Comparison of ENCODE assay signal across 12 cellular contexts in the genomic region with DNA sequence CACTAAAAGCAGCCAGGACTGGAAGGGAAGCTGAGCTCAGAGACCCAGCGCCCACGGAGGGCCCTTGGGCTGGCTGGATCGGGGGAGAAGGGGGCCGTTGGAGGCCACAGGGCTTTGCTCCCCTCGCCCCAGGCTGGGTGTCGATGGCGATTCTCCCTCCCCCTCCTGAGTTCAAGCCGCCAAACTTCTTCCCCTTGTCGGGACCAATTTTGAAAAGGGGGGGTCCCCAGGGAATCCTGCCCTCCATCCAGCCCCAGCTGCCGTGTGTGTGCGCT.
DNase-seq lines count a peak whose midpoint lies in the region; ATAC-seq and TF ChIP-seq lines count a peak whose summit lies in the region.
"Had no signal": no experiment of that assay in that cellular context is flagged by ENCODE, and none has a peak within 500 bp of the region (broad histone marks: within the 10 kb centered on the region; RNA-seq: fewer than 3 reads in every experiment).

No MANE protein-coding gene starts in this region.

- WGBS in GM23248 (ENCODE audit: low coverage in 1 of 2, low lambda C conversion rate in 2 of 2, missing lambda C conversion rate in 2 of 2), 2 experiments: 2 to 4% methylated on average over 9 to 11 of the region's 11 CpGs
- 54% methylated on average over 11 of the region's 11 CpGs for WGBS in smooth muscle cell (ENCODE audit: low lambda C conversion rate)

- no peaks in the 10 kb centered on the region for H3K9me2 ChIP-seq in GM23248 (ENCODE audit: insufficient read depth)
- H3K9me2 ChIP-seq in PC-9 (ENCODE audit: insufficient read depth): no peaks in the 10 kb centered on the region

- TF ChIP-seq CTCF in PC-9 (conservative IDR thresholded peaks at IDR 0.05): no peak
- no peak for TF ChIP-seq CTCF in smooth muscle cell (IDR thresholded peaks at IDR 0.05; ENCODE audit: borderline replicate concordance, insufficient read depth, poor library complexity, severe bottlenecking)

- H3K9ac ChIP-seq in GM23248: no peak overlapping the region
- H3K9ac ChIP-seq in iPS-15b (ENCODE audit: low read depth, low read length): no peak overlapping the region
- no peak overlapping the region for H3K9ac ChIP-seq in smooth muscle cell (ENCODE audit: low read depth)

- POLR2A ChIA-PET in PC-9 (lab: Charles Lee; ENCODE audit: unreplicated experiment): interaction anchor here (0.6 kb wide), 1 partner anchor 60 kb away, joined by 16 read pairs; no protein-coding TSS in a partner anchor

- intact Hi-C loops in PC-9 (cut with micrococcal nuclease; ENCODE audit: unreplicated experiment): no loop called here

- no peak for ATAC-seq in HG02763 (IDR thresholded peaks at IDR 0.05; ENCODE audit: unreplicated experiment)
- ATAC-seq: pancreas had no signal

- H3K36me3 ChIP-seq in GM23248 (ENCODE audit: low read depth): no peaks in the 10 kb centered on the region
- no peaks in the 10 kb centered on the region for H3K36me3 ChIP-seq in PC-9 (ENCODE audit: low read depth)
- H3K36me3 ChIP-seq in iPS-15b (ENCODE audit: control insufficient read depth, insufficient read depth, low read length): peaks cover 14% of the 10 kb centered on the region
- no peaks in the 10 kb centered on the region for H3K36me3 ChIP-seq in smooth muscle cell (ENCODE audit: low read depth)
- H3K36me3 ChIP-seq: ascending aorta, pancreas had no signal

- H3K4me2 ChIP-seq in GM23248 (ENCODE audit: unreplicated experiment) (no peak overlapping the region), PC-9 (peak overlapping the region; percentile 51), smooth muscle cell (peak overlapping the region; percentile 73)

- no peaks in the 10 kb centered on the region for H3K9me3 ChIP-seq in GM23248 (ENCODE audit: low read depth)
- H3K9me3 ChIP-seq in PC-9 (ENCODE audit: insufficient read depth, low read depth): no peaks in the 10 kb centered on the region
- no peaks in the 10 kb centered on the region for H3K9me3 ChIP-seq in iPS-15b (ENCODE audit: control insufficient read depth, insufficient read depth, low read length)
- H3K9me3 ChIP-seq in smooth muscle cell (replicated peaks; ENCODE audit: low read depth): no peaks in the 10 kb centered on the region
- H3K9me3 ChIP-seq: ascending aorta, pancreas had no signal

- in situ Hi-C loops in GM23248 (cut with MboI): no loop called here

- H3K4me3 ChIP-seq in GM23248: no peak overlapping the region
- H3K4me3 ChIP-seq in PC-9: no peak overlapping the region
- H3K4me3 ChIP-seq in iPS-15b (ENCODE audit: low read depth, low read length): peak overlapping the region; percentile 50
- peak overlapping the region; percentile 16 for H3K4me3 ChIP-seq in smooth muscle cell
- H3K4me3 ChIP-seq: pancreas had no signal

- H4K20me1 ChIP-seq in GM23248 (ENCODE audit: insufficient read depth) (no peaks in the 10 kb centered on the region), PC-9 (ENCODE audit: insufficient read depth) (no peaks in the 10 kb centered on the region), smooth muscle cell (ENCODE audit: low read depth) (no peaks in the 10 kb centered on the region)

- CTCF ChIA-PET in PC-9 (lab: Charles Lee): no interaction called here

- BruUV-seq in PC-9 (replicated peaks; lab: Mats Ljungman, UMichigan): no TSS peak

- no peaks in the 10 kb centered on the region for H3K79me2 ChIP-seq in GM23248 (ENCODE audit: insufficient read depth)
- no peaks in the 10 kb centered on the region for H3K79me2 ChIP-seq in PC-9 (ENCODE audit: low read depth)
- H3K79me2 ChIP-seq in smooth muscle cell (ENCODE audit: low read depth): no peaks in the 10 kb centered on the region

- H3K27ac ChIP-seq in GM23248 (no peak overlapping the region), PC-9 (no peak overlapping the region), smooth muscle cell (ENCODE audit: low read depth) (no peak overlapping the region)
- H3K27ac ChIP-seq: ascending aorta, pancreas had no signal

- H3F3A ChIP-seq in GM23248 (ENCODE audit: insufficient read depth) (no peaks in the 10 kb centered on the region), PC-9 (ENCODE audit: insufficient read depth, low read depth) (no peaks in the 10 kb centered on the region), smooth muscle cell (ENCODE audit: low read depth) (no peaks in the 10 kb centered on the region)

- DNase-seq in GM23248 (no peak), PC-9 (no peak), smooth muscle cell (lab: John Stamatoyannopoulos, UW; ENCODE audit: unreplicated experiment) (no peak), dermis blood vessel endothelial cell (no peak), GOT3 (lab: John Stamatoyannopoulos, UW) (no peak)
- DNase-seq: activated CD4-positive, alpha-beta T cell treated with anti-CD3 and anti-CD28 coated beads, Interleukin-2, amount 50 U/mL, for 4 hours; immature natural killer cell; NCI-H2081 treated with DMSO at 0.1 percent for 48 hours; pancreas had no signal

- peak overlapping the region; percentile 47 for H2AFZ ChIP-seq in GM23248
- H2AFZ ChIP-seq in PC-9: no peak overlapping the region
- H2AFZ ChIP-seq in smooth muscle cell (ENCODE audit: low read depth): no peak overlapping the region

- H3K4me1 ChIP-seq in GM23248 (ENCODE audit: insufficient read depth): no peaks in the 10 kb centered on the region
- no peaks in the 10 kb centered on the region for H3K4me1 ChIP-seq in PC-9 (replicated peaks; ENCODE audit: insufficient read depth)
- no peaks in the 10 kb centered on the region for H3K4me1 ChIP-seq in iPS-15b (ENCODE audit: control insufficient read depth, insufficient read depth, low read length)
- H3K4me1 ChIP-seq in smooth muscle cell (ENCODE audit: low read depth): no peaks in the 10 kb centered on the region
- H3K4me1 ChIP-seq: pancreas had no signal

- H3K27me3 ChIP-seq in GM23248 (replicated peaks; ENCODE audit: insufficient read depth) (peaks cover 8% of the 10 kb centered on the region; the same call in 1 of the 2 replicates), PC-9 (ENCODE audit: insufficient read depth, low read depth) (peaks cover 14% of the 10 kb centered on the region; the same call in 1 of the 2 replicates), iPS-15b (ENCODE audit: control insufficient read depth, insufficient read depth, low read length) (no peaks in the 10 kb centered on the region), smooth muscle cell (ENCODE audit: low read depth) (no peaks in the 10 kb centered on the region)
- H3K27me3 ChIP-seq: ascending aorta had no signal

Comparison
In these comparisons a context has a peak if more than half of its experiments do, and no peak if none do; other contexts are left out.
1. H3K4me3 ChIP-seq: peak in iPS-15b (single experiment) and smooth muscle cell (single experiment); none in GM23248 (single experiment) and PC-9 (single experiment).